In genomic region chr10:96614515-96614914, GRCh38 we compare ENCODE assay signal across 10 cellular contexts. TPM values are rescaled to one million over a fixed set of nuclear protein-coding genes. Genes with fewer than 3 reads are reported as not detected.
DNase-seq lines count a peak whose midpoint lies in the region; ATAC-seq, FAIRE-seq and TF ChIP-seq lines count a peak whose summit lies in the region.
"Had no signal": no experiment of that assay in that cellular context is flagged by ENCODE, and none has a peak within 500 bp of the region (broad histone marks: within the 10 kb centered on the region; RNA-seq: fewer than 3 reads in every experiment).

No MANE protein-coding gene starts in this region.

- no peaks in the 10 kb centered on the region for H3K9me3 ChIP-seq in adrenal gland (replicated peaks in 1 of 3)
- H3K9me3 ChIP-seq: spleen had no signal

- H3K4me1 Mint-ChIP-seq in Calu3 (ENCODE audit: low read depth, unreplicated experiment) (peaks cover 28% of the 10 kb centered on the region), memory B cell (peaks cover 10% of the 10 kb centered on the region)
- peaks cover 3% of the 10 kb centered on the region for H3K4me1 Mint-ChIP-seq in T-helper 2 cell treated with Interferon-gamma antibody and Interleukin-4, amounts not matched to agents 5 μg/mL and 100 μg/mL, for 36 hours (ENCODE audit: low read depth)

- H3K9me3 Mint-ChIP-seq in Calu3 (ENCODE audit: low read depth, unreplicated experiment), result no peaks in the 10 kb centered on the region
- H3K9me3 Mint-ChIP-seq in memory B cell, result no peaks in the 10 kb centered on the region
- H3K9me3 Mint-ChIP-seq in T-helper 2 cell treated with Interferon-gamma antibody and Interleukin-4, amounts not matched to agents 5 μg/mL and 100 μg/mL, for 36 hours, result no peaks in the 10 kb centered on the region

- H3K4me3 Mint-ChIP-seq in Calu3 (ENCODE audit: low read depth, unreplicated experiment) (peak overlapping the region; percentile 1), memory B cell (no peak overlapping the region)
- H3K4me3 Mint-ChIP-seq in T-helper 2 cell treated with Interferon-gamma antibody and Interleukin-4, amounts not matched to agents 5 μg/mL and 100 μg/mL, for 36 hours, result no peak overlapping the region

- no peak for TF ChIP-seq EP300 in Ishikawa (IDR thresholded peaks at IDR 0.05; ENCODE audit: borderline replicate concordance)

- H3K27ac Mint-ChIP-seq in Calu3 (ENCODE audit: unreplicated experiment), result peak overlapping the region; percentile 54
- H3K27ac Mint-ChIP-seq in memory B cell, result peak overlapping the region; percentile 11
- no peak overlapping the region for H3K27ac Mint-ChIP-seq in T-helper 2 cell treated with Interferon-gamma antibody and Interleukin-4, amounts not matched to agents 5 μg/mL and 100 μg/mL, for 36 hours

- BruUV-seq in Calu3 (replicated peaks; lab: Mats Ljungman, UMichigan), result no TSS peak

- in situ Hi-C loops in GM13976 (cut with MboI; ENCODE audit: low sequenced_read_pairs, unreplicated experiment), result loop anchor here (25.0 kb wide), 1 partner anchor 227 kb away; no protein-coding TSS in a partner anchor

- FAIRE-seq in D721Med (lab: Jason Lieb, UNC), result no peak

- 66 to 80% (median 74%) methylated on average over 2 of the region's 2 CpGs for WGBS in adrenal gland, 4 donors

- no peaks in the 10 kb centered on the region for H3K27me3 Mint-ChIP-seq in Calu3 (ENCODE audit: unreplicated experiment)
- H3K27me3 Mint-ChIP-seq in memory B cell, result no peaks in the 10 kb centered on the region
- no peaks in the 10 kb centered on the region for H3K27me3 Mint-ChIP-seq in T-helper 2 cell treated with Interferon-gamma antibody and Interleukin-4, amounts not matched to agents 5 μg/mL and 100 μg/mL, for 36 hours (ENCODE audit: low read depth)

- CTCF ChIA-PET in Calu3 (lab: Charles Lee), result interaction anchor here (0.6 to 1.0 kb wide), 3 partner anchors 37 to 299 kb away, joined by 3 to 7 read pairs (median 4); no protein-coding TSS in a partner anchor

- TF ChIP-seq RAD21 in Ishikawa (IDR thresholded peaks at IDR 0.05; ENCODE audit: low read depth), result no peak

- no peaks in the 10 kb centered on the region for H3K27me3 ChIP-seq in adrenal gland
- H3K27me3 ChIP-seq: spleen had no signal

- H3K4me3 ChIP-seq in adrenal gland, result no peak overlapping the region
- H3K4me3 ChIP-seq: spleen had no signal

- TF ChIP-seq POLR2A in adrenal gland (IDR thresholded peaks at IDR 0.05), result no peak

- H3K36me3 Mint-ChIP-seq in Calu3 (ENCODE audit: insufficient read depth, unreplicated experiment) (peaks cover 57% of the 10 kb centered on the region), memory B cell (peaks cover 44% of the 10 kb centered on the region)
- no peaks in the 10 kb centered on the region for H3K36me3 Mint-ChIP-seq in T-helper 2 cell treated with Interferon-gamma antibody and Interleukin-4, amounts not matched to agents 5 μg/mL and 100 μg/mL, for 36 hours (ENCODE audit: low read depth)

- no peak for ATAC-seq in memory B cell (ENCODE audit: low read depth)

- TF ChIP-seq CTCF in Calu3 (IDR thresholded peaks at IDR 0.05; ENCODE audit: unreplicated experiment) (no peak), adrenal gland (IDR thresholded peaks at IDR 0.05) (no peak), GM13976 (IDR thresholded peaks at IDR 0.05; ENCODE audit: borderline replicate concordance, control extremely low read depth, extremely low read depth, insufficient read depth, missing control alignments) (no peak), D721Med (IDR thresholded peaks at IDR 0.05; ENCODE audit: insufficient read depth, missing control alignments) (no peak)

- no peak overlapping the region for H3K27ac ChIP-seq in adrenal gland

- H3K4me1 ChIP-seq in adrenal gland (replicated peaks in 1 of 2), result peaks cover 12 to 24% of the 10 kb centered on the region in 2 donors

- no peaks in the 10 kb centered on the region for H3K36me3 ChIP-seq in adrenal gland (replicated peaks in 1 of 2)

- DNase-seq in Calu3, result peak; percentile 71
- peak in 5 of 7 donors; percentile 40 to 69 (median 62) for DNase-seq in adrenal gland
- DNase-seq in memory B cell (ENCODE audit: low spot score in 2 of 2), result no peak
- DNase-seq in GM13976 (ENCODE audit: low spot score), result no peak
- DNase-seq in iPS-NIHi7 (ENCODE audit: extremely low spot score), result no peak
- DNase-seq in D721Med (ENCODE audit: insufficient read length, low spot score), result no peak
- DNase-seq in T-helper 2 cell treated with Interferon-gamma antibody and Interleukin-4, amounts not matched to agents 5 μg/mL and 100 μg/mL, for 36 hours (ENCODE audit: low spot score), result no peak
- DNase-seq: head of caudate nucleus, spleen had no signal

- intact Hi-C loops in Calu3 (cut with micrococcal nuclease; ENCODE audit: unreplicated experiment) (no loop called here), adrenal gland (cut with DNase I) (no loop called here)

TF ChIP-seq in Ishikawa, 13 proteins besides CTCF, POLR2A, EP300 and RAD21:
- TF ChIP-seq NFIC (IDR thresholded peaks at IDR 0.05), result peak; percentile 73
- no peak for TF ChIP-seq FOXM1 (IDR thresholded peaks at IDR 0.05; ENCODE audit: borderline replicate concordance, low read depth)

RNA-seq across cellular contexts. Expression of gene TM9SF3, which starts 27.7 kb away (rescaled TPM):
- total RNA-seq in Calu3 (2022) (177 and 183 TPM in 2 replicates), adrenal gland (100 to 1,000 TPM in 5 of 8 donors, 10 to 100 TPM in 3; 51.2 to 133 (median 116) TPM)
- polyA plus RNA-seq in adrenal gland, result 100 to 1,000 TPM in 1 of 3 donors, 10 to 100 TPM in 2; 19.9 to 125 (median 24.0) TPM

Comparison
In these comparisons a context has a peak if more than half of its experiments do, and no peak if none do; other contexts are left out.
1. DNase-seq: peak in Calu3 (single experiment) and adrenal gland (5 of 7); none in memory B cell (0 of 2), GM13976 (single experiment), iPS-NIHi7 (single experiment), D721Med (single experiment) and T-helper 2 cell treated with Interferon-gamma antibody and Interleukin-4, amounts not matched to agents 5 μg/mL and 100 μg/mL, for 36 hours (single experiment).